ENCODE assay signal across 8 cellular contexts in genomic region chr17:81393684-81394376, GRCh38. TPM values are rescaled to one million over a fixed set of nuclear protein-coding genes. Genes with fewer than 3 reads are reported as not detected.
DNase-seq lines count a peak whose midpoint lies in the region; ATAC-seq, FAIRE-seq and TF ChIP-seq lines count a peak whose summit lies in the region.

No MANE protein-coding gene starts in this region.

- H3K9ac ChIP-seq in MM.1S (ENCODE audit: low read length) (no peak overlapping the region), K562 (ENCODE audit: insufficient read depth in 1 of 2, low read depth in 2 of 2, low read length in 2 of 2) (peak overlapping the region; percentile 83 to 96)

- H3F3A ChIP-seq in MM.1S (ENCODE audit: insufficient read depth, low read length), result peaks cover 3% of the 10 kb centered on the region; the same call in 1 of the 2 replicates

- H2AFZ ChIP-seq in MM.1S (ENCODE audit: low read length) (no peak overlapping the region), K562 (ENCODE audit: low read depth, low read length) (peak overlapping the region; percentile 78)

- no peaks in the 10 kb centered on the region for H3K9me2 ChIP-seq in MM.1S (replicated peaks; ENCODE audit: insufficient read depth, low read length)

- TF ChIP-seq CTCF in MM.1S (IDR thresholded peaks at IDR 0.05; ENCODE audit: low read length) (no peak), K562 (IDR thresholded peaks at IDR 0.05 in 2 of 3, conservative IDR thresholded peaks at IDR 0.05 in 1 of 3; ENCODE audit: insufficient read depth in 2 of 3, low read depth in 1 of 3, low read length in 3 of 3) (no peak; a peak in 2 of 6 replicates), prostate gland (IDR thresholded peaks at IDR 0.05) (no peak)

- TF ChIP-seq RAD21 in K562 (CRISPR knock-in tag; conservative IDR thresholded peaks at IDR 0.05 in 1 of 2, IDR thresholded peaks at IDR 0.05 in 1 of 2), result peak; percentile 18 to 38; a peak in 3 of 4 replicates

- FAIRE-seq in G401.6 (lab: Jason Lieb, UNC) (peak; percentile 98), K562 (lab: Jason Lieb, UNC) (peak; percentile 100)

- under 1% methylated on average over 34 of the region's 63 CpGs for WGBS in K562 (ENCODE audit: insufficient coverage, low coverage, missing lambda C conversion rate)
- under 1% methylated on average over 40 of the region's 63 CpGs for WGBS in prostate gland

- DNase-seq in MM.1S (peak; percentile 99), K562 (ENCODE audit: extremely low read depth in 1 of 4, low spot score in 3 of 4) (peak; percentile 97 to 100 (median 98)), hypothalamus (lab: John Stamatoyannopoulos, UW) (peak; percentile 89 to 100 (median 99)), prostate gland (ENCODE audit: low spot score) (peak; percentile 100)

- in situ Hi-C loops in K562 (cut with MboI), result loop anchor here (5.0 kb wide), 1 partner anchor 88 kb away; no protein-coding TSS in a partner anchor

- H3K79me2 ChIP-seq in MM.1S (ENCODE audit: low read length), result no peaks in the 10 kb centered on the region
- peaks cover 35% of the 10 kb centered on the region for H3K79me2 ChIP-seq in K562 (ENCODE audit: control insufficient read depth, insufficient read depth, low read length)

- H3K4me1 ChIP-seq in MM.1S (ENCODE audit: low read length) (peaks cover 10% of the 10 kb centered on the region), K562 (replicated peaks in 1 of 2; ENCODE audit: control insufficient read depth in 2 of 2, insufficient read depth in 2 of 2, low read length in 2 of 2) (peaks cover 26 to 91% of the 10 kb centered on the region in 2 experiments), prostate gland (replicated peaks) (peaks cover 13% of the 10 kb centered on the region)

- BruUV-seq in K562 (replicated peaks; lab: Mats Ljungman, UMichigan), result no TSS peak

- ATAC-seq in K562, result peak; percentile 65
- ATAC-seq in GM18520 (IDR thresholded peaks at IDR 0.05; ENCODE audit: unreplicated experiment), result no peak
- no peak for ATAC-seq in HG02763 (IDR thresholded peaks at IDR 0.05; ENCODE audit: unreplicated experiment)

- POLR2A ChIA-PET in K562 (lab: Yijun Ruan, JAX), result interaction anchor here (1.1 to 1.7 kb wide), 3 partner anchors 12 to 102 kb away, joined by 3 to 18 read pairs (median 5); no protein-coding TSS in a partner anchor

- CTCF ChIA-PET in K562 (lab: Yijun Ruan, JAX; ENCODE audit: low intra/inter-chr PET ratio), result interaction anchor here (0.7 to 1.1 kb wide), 2 partner anchors 91 to 99 kb away, joined by 4 to 5 read pairs; partner anchors contain the start of gene SLC38A10

- peak; percentile 86 for TF ChIP-seq EP300 in K562 (IDR thresholded peaks at IDR 0.05; ENCODE audit: low read length)

- H3K4me3 ChIP-seq in MM.1S (ENCODE audit: low read length) (peak overlapping the region; percentile 21; the same call in 1 of the 2 replicates), K562 (peak overlapping the region; percentile 82), prostate gland (peak overlapping the region; percentile 88 to 97)

- intact Hi-C loops in K562 (cut with micrococcal nuclease) (loop anchor here (2.0 kb wide), 1 partner anchor 101 kb away; no protein-coding TSS in a partner anchor), prostate gland (cut with DNase I) (loop anchor here (5.0 kb wide), 1 partner anchor 137 kb away; no protein-coding TSS in a partner anchor)

- no peaks in the 10 kb centered on the region for H4K20me1 ChIP-seq in MM.1S (ENCODE audit: insufficient read depth, low read length)
- H4K20me1 ChIP-seq in K562 (replicated peaks; ENCODE audit: control insufficient read depth, insufficient read depth, low read length), result no peaks in the 10 kb centered on the region; the same call in 1 of the 2 replicates

- H3K27me3 ChIP-seq in MM.1S (replicated peaks; ENCODE audit: insufficient read depth, low read length), result peaks cover 90% of the 10 kb centered on the region
- no peaks in the 10 kb centered on the region for H3K27me3 ChIP-seq in K562 (ENCODE audit: control insufficient read depth in 2 of 2, insufficient read depth in 2 of 2, low read length in 2 of 2)
- H3K27me3 ChIP-seq in prostate gland (replicated peaks; ENCODE audit: insufficient read depth), result no peaks in the 10 kb centered on the region

- H3K27ac ChIP-seq in MM.1S (ENCODE audit: low read length), result no peak overlapping the region
- peak overlapping the region; percentile 95 for H3K27ac ChIP-seq in K562 (ENCODE audit: extremely low read depth, low read depth, low read length)
- peak overlapping the region; percentile 96 to 99 for H3K27ac ChIP-seq in prostate gland

- no peaks in the 10 kb centered on the region for H3K9me1 ChIP-seq in K562 (ENCODE audit: control insufficient read depth, insufficient read depth, low read length)

- H3K36me3 ChIP-seq in MM.1S (replicated peaks; ENCODE audit: insufficient read depth, low read length) (no peaks in the 10 kb centered on the region), K562 (ENCODE audit: control insufficient read depth, insufficient read depth, low read length) (peaks cover 9% of the 10 kb centered on the region; the same call in 2 of the 3 replicates), prostate gland (no peaks in the 10 kb centered on the region)

- H3K4me2 ChIP-seq in MM.1S (ENCODE audit: low read depth, low read length) (peak overlapping the region; percentile 57; the same call in 1 of the 2 replicates), K562 (ENCODE audit: insufficient read depth, low read length) (peak overlapping the region; percentile 83)

- peak; percentile 36; the same call in 1 of the 2 replicates for TF ChIP-seq POLR2A in Raji (IDR thresholded peaks at IDR 0.05; ENCODE audit: insufficient read depth, low read depth, low read length)
- TF ChIP-seq POLR2A in K562 (conservative IDR thresholded peaks at IDR 0.05), result no peak; the same call in 1 of the 2 replicates
- TF ChIP-seq POLR2A in prostate gland (IDR thresholded peaks at IDR 0.05), result peak; percentile 90

- H3K9me3 ChIP-seq in MM.1S (replicated peaks; ENCODE audit: insufficient read depth, low read length), result no peaks in the 10 kb centered on the region
- H3K9me3 ChIP-seq in K562 (replicated peaks; ENCODE audit: control insufficient read depth, insufficient read depth, low read depth, low read length), result no peaks in the 10 kb centered on the region
- no peaks in the 10 kb centered on the region for H3K9me3 ChIP-seq in prostate gland

TF ChIP-seq in K562, 482 proteins besides CTCF, POLR2A, EP300 and RAD21 (continues in another document):
- TF ChIP-seq TARDBP (IDR thresholded peaks at IDR 0.05) (peak; percentile 93), ZNF12 (CRISPR knock-in tag; IDR thresholded peaks at IDR 0.05) (0 out of 2 replicates have a peak, but pooled peaks have one; percentile 58), SMARCA4 (IDR thresholded peaks at IDR 0.05) (peak; percentile 46; the same call in 1 of the 2 replicates), ZKSCAN8 (CRISPR knock-in tag; IDR thresholded peaks at IDR 0.05) (0 out of 2 replicates have a peak, but pooled peaks have one; percentile 14), CREM (IDR thresholded peaks at IDR 0.05; ENCODE audit: low read depth) (peak; percentile 36; the same call in 1 of the 2 replicates), PML (IDR thresholded peaks at IDR 0.05; ENCODE audit: low read length) (peak; percentile 73), GTF2E2 (tag; IDR thresholded peaks at IDR 0.05) (peak; percentile 85), ZNF197 (CRISPR knock-in tag; IDR thresholded peaks at IDR 0.05; ENCODE audit: low read depth) (0 out of 2 replicates have a peak, but pooled peaks have one; percentile 50), ZFX (CRISPR knock-in tag; IDR thresholded peaks at IDR 0.05) (peak; percentile 94), ZNF444 (CRISPR knock-in tag; IDR thresholded peaks at IDR 0.05) (no peak), FOXP1 (CRISPR knock-in tag; IDR thresholded peaks at IDR 0.05) (peak; percentile 99)
- TF ChIP-seq, protein P1, sequence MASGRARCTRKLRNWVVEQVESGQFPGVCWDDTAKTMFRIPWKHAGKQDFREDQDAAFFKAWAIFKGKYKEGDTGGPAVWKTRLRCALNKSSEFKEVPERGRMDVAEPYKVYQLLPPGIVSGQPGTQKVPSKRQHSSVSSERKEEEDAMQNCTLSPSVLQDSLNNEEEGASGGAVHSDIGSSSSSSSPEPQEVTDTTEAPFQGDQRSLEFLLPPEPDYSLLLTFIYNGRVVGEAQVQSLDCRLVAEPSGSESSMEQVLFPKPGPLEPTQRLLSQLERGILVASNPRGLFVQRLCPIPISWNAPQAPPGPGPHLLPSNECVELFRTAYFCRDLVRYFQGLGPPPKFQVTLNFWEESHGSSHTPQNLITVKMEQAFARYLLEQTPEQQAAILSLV (tag; IDR thresholded peaks at IDR 0.05), result no peak

RNA-seq across cellular contexts. Expression of gene BAHCC1, which starts 1.4 kb away (rescaled TPM):
- 32.5 and 87.9 TPM in 2 replicates for total RNA-seq in K562 (2011; cell fraction: chromatin; rRNA removed; ENCODE audit: low replicate concordance)
- 48.6 and 57.5 TPM in 2 replicates for total RNA-seq in K562 (2011; cell fraction: nucleolus; rRNA removed)
- 39.0 and 40.6 TPM in 2 replicates for total RNA-seq in K562 (2011; cell fraction: nucleoplasm; rRNA removed)
- total RNA-seq in K562 (2014; rRNA removed), result 11.1 and 13.9 TPM in 2 replicates
- total RNA-seq in K562 (2014; rRNA removed; fragmentation: Illumina TruSeq; extraction: Trizol), result 2.1 and 2.6 TPM in 2 replicates
- total RNA-seq in K562 (2015; rRNA removed; fragmentation: Illumina TruSeq; extraction: Trizol), result 5.0 and 6.5 TPM in 2 replicates
- total RNA-seq in K562 (2021), result 20.8 and 26.9 TPM in 2 replicates
- 4.4 and 11.8 TPM in 2 replicates for polyA plus RNA-seq in K562 (2011; rRNA removed)
- polyA plus RNA-seq in K562 (2011; cell fraction: cytosol; rRNA removed), result 8.6 and 8.8 TPM in 2 replicates
- polyA plus RNA-seq in K562 (2011; cell fraction: nucleus; rRNA removed), result 112 and 139 TPM in 2 replicates
- polyA plus RNA-seq in K562 (2012), result 14.4 and 22.5 TPM in 2 replicates
- 5.5 and 6.8 TPM in 2 replicates for polyA plus RNA-seq in K562 (2014; fragmentation: Illumina TruSeq; extraction: Trizol)
- polyA plus RNA-seq in K562 (2014; fragmentation: Nextera tagmentation; extraction: Ambion mirVana), result under 1 TPM; 0.14 to 0.24 TPM
- 17.2 and 23.3 TPM in 2 replicates for polyA plus RNA-seq in K562 (2014; rRNA removed)
- 0.72 and 2.7 TPM in 2 replicates for polyA minus RNA-seq in K562 (2011; rRNA and poly(A)+ RNA removed)
- polyA minus RNA-seq in K562 (2011; cell fraction: cytosol; rRNA and poly(A)+ RNA removed), result 6.8 and 8.7 TPM in 2 replicates
- polyA minus RNA-seq in K562 (2011; cell fraction: nucleus; rRNA and poly(A)+ RNA removed), result 12.7 and 15.3 TPM in 2 replicates
- total RNA-seq in prostate gland, result 10 to 100 TPM; 11.4 to 28.9 TPM

Comparison
In these comparisons a context has a peak if more than half of its experiments do, and no peak if none do; other contexts are left out.
1. H3K4me3 ChIP-seq: peak in every context shown above with its lines; median percentile 92 in prostate gland; 82 in K562; 21 in MM.1S.